ENCODE assay signal across 1 cellular context in the genomic region with DNA sequence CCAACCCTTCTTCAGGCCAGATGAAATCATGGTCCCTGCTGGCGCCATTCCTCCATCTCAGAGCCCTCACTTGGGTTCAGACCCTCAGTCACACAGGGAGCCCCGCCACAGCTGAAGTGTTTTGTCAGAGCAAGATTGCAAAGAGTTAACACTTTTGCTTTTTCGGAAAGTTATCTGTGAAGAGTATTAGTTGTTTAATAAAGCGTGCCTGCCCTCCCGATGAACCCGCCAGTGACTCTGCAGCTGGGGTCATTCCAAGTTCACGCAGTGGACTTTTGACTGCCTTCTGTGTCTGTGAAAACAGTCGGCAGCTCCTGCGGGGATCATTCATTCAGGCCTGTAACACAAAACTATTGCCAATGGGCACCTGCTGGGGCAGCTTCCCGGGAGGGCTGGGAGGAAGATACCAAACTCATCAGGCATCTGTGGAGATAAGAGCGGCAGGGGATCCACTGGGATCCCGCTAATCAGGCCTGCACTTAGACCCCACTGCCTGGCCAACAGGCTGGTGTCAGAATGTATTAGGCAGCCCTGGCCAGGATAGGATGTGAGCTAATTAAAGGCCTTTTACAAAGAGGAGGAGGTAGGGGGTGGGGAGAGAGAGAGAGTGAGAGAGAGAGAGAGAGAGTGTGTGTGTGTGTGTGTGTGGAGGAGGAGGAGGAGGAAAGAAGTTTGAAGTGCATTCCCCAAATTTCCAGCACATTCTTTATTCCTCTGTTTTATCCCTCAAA.
TF ChIP-seq lines count a peak whose summit lies in the region.

No MANE protein-coding gene starts in this region.

TF ChIP-seq in K562, 482 proteins besides CTCF, POLR2A, EP300 and RAD21 (continued from another document and continues in another):
- TF ChIP-seq TCF15 (CRISPR knock-in tag; IDR thresholded peaks at IDR 0.05) (no peak), BCL6 (CRISPR knock-in tag; IDR thresholded peaks at IDR 0.05) (no peak), FOXJ3 (CRISPR knock-in tag; IDR thresholded peaks at IDR 0.05) (no peak), ZNF263 (CRISPR knock-in tag; IDR thresholded peaks at IDR 0.05; ENCODE audit: borderline replicate concordance) (0 out of 2 replicates have a peak, but pooled peaks have one; percentile 14), JUNB (CRISPR knock-in tag; conservative IDR thresholded peaks at IDR 0.05) (no peak), ARID3A (IDR thresholded peaks at IDR 0.05; ENCODE audit: borderline replicate concordance, low read depth, low read length) (0 out of 2 replicates have a peak, but pooled peaks have one; percentile 55), CCAR2 (IDR thresholded peaks at IDR 0.05; ENCODE audit: low read depth, low read length) (0 out of 2 replicates have a peak, but pooled peaks have one; percentile 38), PHB2 (IDR thresholded peaks at IDR 0.05; ENCODE audit: low read depth) (peak; percentile 34; the same call in 1 of the 2 replicates), DPF2 (IDR thresholded peaks at IDR 0.05) (peak; percentile 93), TFAM (CRISPR knock-in tag; conservative IDR thresholded peaks at IDR 0.05) (no peak), ELF4 (CRISPR knock-in tag; IDR thresholded peaks at IDR 0.05) (peak; percentile 95), CLOCK (CRISPR knock-in tag; IDR thresholded peaks at IDR 0.05; ENCODE audit: borderline replicate concordance) (no peak), GTF2F1 (IDR thresholded peaks at IDR 0.05; ENCODE audit: low read depth, low read length) (no peak), ZBTB8A (IDR thresholded peaks at IDR 0.05; ENCODE audit: partially characterized antibody) (no peak), ZNF561 (CRISPR knock-in tag; conservative IDR thresholded peaks at IDR 0.05) (no peak), BACH1 (tag; IDR thresholded peaks at IDR 0.05) (no peak), ZNF146 (CRISPR knock-in tag; IDR thresholded peaks at IDR 0.05; ENCODE audit: unreplicated experiment) (no peak), MTA2 (IDR thresholded peaks at IDR 0.05; ENCODE audit: low read depth) (peak; percentile 80), ZNF197 (CRISPR knock-in tag; IDR thresholded peaks at IDR 0.05; ENCODE audit: low read depth) (no peak), SP1 (CRISPR knock-in tag; IDR thresholded peaks at IDR 0.05) (peak; percentile 76), TBL1XR1 (IDR thresholded peaks at IDR 0.05; ENCODE audit: low read length in 2 of 2) (no peak; a peak in 1 of 4 replicates), SRSF9 (IDR thresholded peaks at IDR 0.05; ENCODE audit: borderline replicate concordance, low read depth, low read length) (no peak), ZNF184 (CRISPR knock-in tag; IDR thresholded peaks at IDR 0.05) (no peak), AFF4 (CRISPR knock-in tag; IDR thresholded peaks at IDR 0.05) (0 out of 2 replicates have a peak, but pooled peaks have one; percentile 43), PRPF4 (IDR thresholded peaks at IDR 0.05; ENCODE audit: insufficient read depth, low read depth, low read length, poor library complexity, severe bottlenecking) (no peak), HNRNPUL1 (IDR thresholded peaks at IDR 0.05; ENCODE audit: low read length) (no peak), TRIM25 (IDR thresholded peaks at IDR 0.05; ENCODE audit: borderline replicate concordance) (peak; percentile 84; the same call in 1 of the 2 replicates), ZBTB26 (CRISPR knock-in tag; IDR thresholded peaks at IDR 0.05) (peak; percentile 94; the same call in 1 of the 2 replicates), ZNF274 (IDR thresholded peaks at IDR 0.05; ENCODE audit: borderline replicate concordance, low read depth, low read length) (no peak), FOXP1 (CRISPR knock-in tag; IDR thresholded peaks at IDR 0.05) (no peak), RFX1 (IDR thresholded peaks at IDR 0.05) (no peak), PCBP1 (IDR thresholded peaks at IDR 0.05; ENCODE audit: low read depth, low read length, poor library complexity, severe bottlenecking) (no peak), RBM15 (IDR thresholded peaks at IDR 0.05; ENCODE audit: insufficient read depth, low read length) (no peak), ZKSCAN1 (IDR thresholded peaks at IDR 0.05; ENCODE audit: low read depth, low read length) (no peak), TSC22D4 (tag; IDR thresholded peaks at IDR 0.05) (no peak), CSDE1 (IDR thresholded peaks at IDR 0.05) (0 out of 4 replicates have a peak, but pooled peaks of 1 of the 2 experiments have one; percentile 66), ZNF445 (CRISPR knock-in tag; IDR thresholded peaks at IDR 0.05; ENCODE audit: low read depth) (no peak), SMAD4 (CRISPR knock-in tag; conservative IDR thresholded peaks at IDR 0.05) (peak; percentile 75; the same call in 1 of the 2 replicates), TOE1 (IDR thresholded peaks at IDR 0.05; ENCODE audit: borderline replicate concordance) (peak; percentile 86), TOE1 (CRISPR knock-in tag; IDR thresholded peaks at IDR 0.05; ENCODE audit: borderline replicate concordance, low read depth) (no peak), BRCA1 (IDR thresholded peaks at IDR 0.05) (no peak), BRCA1 (CRISPR knock-in tag; IDR thresholded peaks at IDR 0.05) (no peak), PHF20 (IDR thresholded peaks at IDR 0.05; ENCODE audit: partially characterized antibody) (no peak), ZNF696 (CRISPR knock-in tag; conservative IDR thresholded peaks at IDR 0.05) (no peak), KHSRP (IDR thresholded peaks at IDR 0.05) (no peak)
- TF ChIP-seq, protein P1, sequence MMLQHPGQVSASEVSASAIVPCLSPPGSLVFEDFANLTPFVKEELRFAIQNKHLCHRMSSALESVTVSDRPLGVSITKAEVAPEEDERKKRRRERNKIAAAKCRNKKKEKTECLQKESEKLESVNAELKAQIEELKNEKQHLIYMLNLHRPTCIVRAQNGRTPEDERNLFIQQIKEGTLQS (IDR thresholded peaks at IDR 0.05), result no peak
- TF ChIP-seq, protein P1 (CRISPR knock-in tag; conservative IDR thresholded peaks at IDR 0.05), result no peak
- TF ChIP-seq, protein P2, sequence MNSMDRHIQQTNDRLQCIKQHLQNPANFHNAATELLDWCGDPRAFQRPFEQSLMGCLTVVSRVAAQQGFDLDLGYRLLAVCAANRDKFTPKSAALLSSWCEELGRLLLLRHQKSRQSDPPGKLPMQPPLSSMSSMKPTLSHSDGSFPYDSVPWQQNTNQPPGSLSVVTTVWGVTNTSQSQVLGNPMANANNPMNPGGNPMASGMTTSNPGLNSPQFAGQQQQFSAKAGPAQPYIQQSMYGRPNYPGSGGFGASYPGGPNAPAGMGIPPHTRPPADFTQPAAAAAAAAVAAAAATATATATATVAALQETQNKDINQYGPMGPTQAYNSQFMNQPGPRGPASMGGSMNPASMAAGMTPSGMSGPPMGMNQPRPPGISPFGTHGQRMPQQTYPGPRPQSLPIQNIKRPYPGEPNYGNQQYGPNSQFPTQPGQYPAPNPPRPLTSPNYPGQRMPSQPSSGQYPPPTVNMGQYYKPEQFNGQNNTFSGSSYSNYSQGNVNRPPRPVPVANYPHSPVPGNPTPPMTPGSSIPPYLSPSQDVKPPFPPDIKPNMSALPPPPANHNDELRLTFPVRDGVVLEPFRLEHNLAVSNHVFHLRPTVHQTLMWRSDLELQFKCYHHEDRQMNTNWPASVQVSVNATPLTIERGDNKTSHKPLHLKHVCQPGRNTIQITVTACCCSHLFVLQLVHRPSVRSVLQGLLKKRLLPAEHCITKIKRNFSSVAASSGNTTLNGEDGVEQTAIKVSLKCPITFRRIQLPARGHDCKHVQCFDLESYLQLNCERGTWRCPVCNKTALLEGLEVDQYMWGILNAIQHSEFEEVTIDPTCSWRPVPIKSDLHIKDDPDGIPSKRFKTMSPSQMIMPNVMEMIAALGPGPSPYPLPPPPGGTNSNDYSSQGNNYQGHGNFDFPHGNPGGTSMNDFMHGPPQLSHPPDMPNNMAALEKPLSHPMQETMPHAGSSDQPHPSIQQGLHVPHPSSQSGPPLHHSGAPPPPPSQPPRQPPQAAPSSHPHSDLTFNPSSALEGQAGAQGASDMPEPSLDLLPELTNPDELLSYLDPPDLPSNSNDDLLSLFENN (IDR thresholded peaks at IDR 0.05; ENCODE audit: low read depth in 2 of 2, low read length in 2 of 2), result no peak
